In genomic region chr12:57772429-57773322, GRCh38 we compare ENCODE assay signal across 8 cellular contexts. TPM values are rescaled to one million over a fixed set of nuclear protein-coding genes. Genes with fewer than 3 reads are reported as not detected.
DNase-seq lines count a peak whose midpoint lies in the region; ATAC-seq and TF ChIP-seq lines count a peak whose summit lies in the region.

Gene EEF1AKMT3, plus strand, starts transcription at chr12:57772614. Its CDS starts 111 bp downstream, at chr12:57772725.

- no peaks in the 10 kb centered on the region for H3K27me3 ChIP-seq in kidney epithelial cell (ENCODE audit: control insufficient read depth, insufficient read depth, low read length)

- H3K27me3 Mint-ChIP-seq in central memory CD8-positive, alpha-beta T cell = no peaks in the 10 kb centered on the region

- peaks cover 10% of the 10 kb centered on the region for H3K36me3 Mint-ChIP-seq in central memory CD8-positive, alpha-beta T cell (ENCODE audit: insufficient read depth)

- peak; percentile 3 for ATAC-seq in GM18517 (IDR thresholded peaks at IDR 0.05; ENCODE audit: unreplicated experiment)
- peak; percentile 7 for ATAC-seq in HG03378 (IDR thresholded peaks at IDR 0.05; ENCODE audit: unreplicated experiment)
- peak; percentile 24 for ATAC-seq in central memory CD8-positive, alpha-beta T cell (replicated peaks; ENCODE audit: extremely low read depth, poor library complexity, severe bottlenecking)

- peaks cover 14% of the 10 kb centered on the region for H3K4me1 Mint-ChIP-seq in central memory CD8-positive, alpha-beta T cell

- H3K9me3 Mint-ChIP-seq in central memory CD8-positive, alpha-beta T cell = no peaks in the 10 kb centered on the region

- peak within 1 kb of the TSS; percentile 98 for H3K4me3 Mint-ChIP-seq in central memory CD8-positive, alpha-beta T cell

- TF ChIP-seq CTCF in AG10803 (conservative IDR thresholded peaks at IDR 0.05; ENCODE audit: low read length) (no peak), RWPE1 (conservative IDR thresholded peaks at IDR 0.05; ENCODE audit: low read depth) (no peak), kidney epithelial cell (IDR thresholded peaks at IDR 0.05; ENCODE audit: insufficient read depth, low read length, poor library complexity, severe bottlenecking) (no peak)

- H3K27ac Mint-ChIP-seq in central memory CD8-positive, alpha-beta T cell (ENCODE audit: low read depth) = peak within 1 kb of the TSS; percentile 97

- H3K27ac ChIP-seq in RWPE1 = peak within 1 kb of the TSS; percentile 96

- CTCF ChIA-PET in RWPE1 (lab: Yijun Ruan, JAX) = interaction anchor here (0.9 to 1.1 kb wide), 3 partner anchors 9 to 189 kb away, joined by 3 read pairs; no protein-coding TSS in a partner anchor

- POLR2A ChIA-PET in RWPE1 (lab: Yijun Ruan, JAX; ENCODE audit: low non-redundant PET) = no interaction called here

- H3K36me3 ChIP-seq in kidney epithelial cell (ENCODE audit: control insufficient read depth, insufficient read depth, low read length) = no peaks in the 10 kb centered on the region

- H3K4me3 ChIP-seq in AG10803 (ENCODE audit: low read length) (peak within 1 kb of the TSS; percentile 99), kidney epithelial cell (ENCODE audit: low read depth, low read length) (peak within 1 kb of the TSS; percentile 70)

- DNase-seq in AG10803 (ENCODE audit: low read depth) (peak; percentile 41), RWPE1 (ENCODE audit: low spot score) (peak; percentile 60), kidney epithelial cell (ENCODE audit: low read depth) (no peak), NCI-H1092 (lab: John Stamatoyannopoulos, UW) (no peak)
- DNase-seq in central memory CD8-positive, alpha-beta T cell (ENCODE audit: low spot score in 2 of 2) = no peak
- peak; percentile 36 for DNase-seq in stimulated activated CD4-positive, alpha-beta T cell treated with anti-CD3 and anti-CD28 coated beads, Interleukin-4, amount 100 ng/mL, for 1 hour

RNA-seq across cellular contexts. Expression of gene EEF1AKMT3, which starts in this region (rescaled TPM):
- total RNA-seq in kidney epithelial cell = 7.3 and 11.3 TPM in 2 replicates

Comparison
In these comparisons a context has a peak if more than half of its experiments do, and no peak if none do; other contexts are left out.
1. DNase-seq: peak in AG10803 (single experiment), RWPE1 (single experiment) and stimulated activated CD4-positive, alpha-beta T cell treated with anti-CD3 and anti-CD28 coated beads, Interleukin-4, amount 100 ng/mL, for 1 hour (single experiment); none in central memory CD8-positive, alpha-beta T cell (0 of 2), kidney epithelial cell (single experiment) and NCI-H1092 (single experiment).
2. Peak in every context shown above with its lines, with median percentiles within 50 percentile points of each other: ATAC-seq.